ENCODE assay signal across 9 cellular contexts in the genomic region with DNA sequence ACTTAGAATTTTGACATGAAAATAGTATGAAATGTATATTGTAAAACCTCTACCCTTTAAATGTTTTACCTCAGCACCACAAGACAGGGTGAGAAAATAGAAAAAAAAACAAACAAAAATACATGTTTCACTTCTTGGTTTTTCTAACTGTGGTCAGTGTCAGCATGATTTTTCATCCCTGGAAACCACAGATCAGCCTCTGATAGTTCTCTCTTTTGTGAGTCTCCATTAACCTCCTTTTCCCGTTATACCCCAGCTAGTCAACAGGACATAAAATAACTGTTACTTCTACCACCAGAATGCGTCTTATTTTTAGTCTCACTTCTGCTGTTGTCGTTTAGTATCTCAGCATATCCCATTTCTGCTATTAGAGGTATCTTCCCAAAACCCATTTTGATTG. TPM values are rescaled to one million over a fixed set of nuclear protein-coding genes. Genes with fewer than 3 reads are reported as not detected.
DNase-seq lines count a peak whose midpoint lies in the region; ATAC-seq lines count a peak whose summit lies in the region.
"Had no signal": no experiment of that assay in that cellular context is flagged by ENCODE, and none has a peak within 500 bp of the region (broad histone marks: within the 10 kb centered on the region; RNA-seq: fewer than 3 reads in every experiment).

No MANE protein-coding gene starts in this region.

- in situ Hi-C loops in ACHN (cut with HindIII; ENCODE audit: low pct_ligation_motif_present, low pct_unique_long_range_greater_than_20kb, low sequenced_read_pairs): no loop called here

- H3K4me1 Mint-ChIP-seq in dendritic cell treated with granulocyte-macrophage colony-stimulating factor and Interleukin-4, amounts not matched to agents 40 ng/mL and 50 ng/mL, for 4 days (ENCODE audit: low read depth): peaks cover 32% of the 10 kb centered on the region

- ATAC-seq in GM18517 (IDR thresholded peaks at IDR 0.05; ENCODE audit: unreplicated experiment): peak; percentile 99
- ATAC-seq in GM21723 (IDR thresholded peaks at IDR 0.05; ENCODE audit: unreplicated experiment): peak; percentile 98
- ATAC-seq in HG03571 (IDR thresholded peaks at IDR 0.05; ENCODE audit: unreplicated experiment): peak; percentile 96

- H3K36me3 Mint-ChIP-seq in dendritic cell treated with granulocyte-macrophage colony-stimulating factor and Interleukin-4, amounts not matched to agents 40 ng/mL and 50 ng/mL, for 4 days (ENCODE audit: low read depth): peaks cover 31% of the 10 kb centered on the region

- no peak overlapping the region for H3K4me3 Mint-ChIP-seq in dendritic cell treated with granulocyte-macrophage colony-stimulating factor and Interleukin-4, amounts not matched to agents 40 ng/mL and 50 ng/mL, for 4 days
- H3K4me3 Mint-ChIP-seq: activated T-cell treated with anti-CD3 and anti-CD28 coated beads, Interleukin-2, amount 50 U/mL, for 4 hours had no signal

- no peaks in the 10 kb centered on the region for H3K9me3 Mint-ChIP-seq in dendritic cell treated with granulocyte-macrophage colony-stimulating factor and Interleukin-4, amounts not matched to agents 40 ng/mL and 50 ng/mL, for 4 days
- H3K9me3 Mint-ChIP-seq: activated T-cell treated with anti-CD3 and anti-CD28 coated beads, Interleukin-2, amount 50 U/mL, for 4 hours had no signal

- intact Hi-C loops in dendritic cell treated with granulocyte-macrophage colony-stimulating factor and Interleukin-4, amounts not matched to agents 40 ng/mL and 50 ng/mL, for 4 days (cut with micrococcal nuclease): loop anchor here (5.0 to 10.0 kb wide), 2 partner anchors 35 to 63 kb away; no protein-coding TSS in a partner anchor

- H3K27me3 Mint-ChIP-seq in dendritic cell treated with granulocyte-macrophage colony-stimulating factor and Interleukin-4, amounts not matched to agents 40 ng/mL and 50 ng/mL, for 4 days: no peaks in the 10 kb centered on the region

- H3K27ac Mint-ChIP-seq in dendritic cell treated with granulocyte-macrophage colony-stimulating factor and Interleukin-4, amounts not matched to agents 40 ng/mL and 50 ng/mL, for 4 days: peak overlapping the region; percentile 63

- DNase-seq in ACHN (no peak), DMS53 (lab: John Stamatoyannopoulos, UW) (no peak), DMS79 treated with DMSO at 0.1 percent for 48 hours (lab: John Stamatoyannopoulos, UW) (no peak), A172 (ENCODE audit: low spot score) (no peak)
- DNase-seq: activated T-cell treated with anti-CD3 and anti-CD28 coated beads, Interleukin-2, amount 50 U/mL, for 4 hours had no signal

RNA-seq across cellular contexts. Expression of a gene that starts 48.3 kb away (rescaled TPM):
- total RNA-seq in A172 (2014; rRNA removed; shearing (Covaris generic)): 0.95 and 1.1 TPM in 2 replicates
